8 cellular contexts compared by ENCODE assay signal in genomic region chr10:30682377-30683199, GRCh38. TPM values are rescaled to one million over a fixed set of nuclear protein-coding genes. Genes with fewer than 3 reads are reported as not detected.
DNase-seq lines count a peak whose midpoint lies in the region; ATAC-seq and TF ChIP-seq lines count a peak whose summit lies in the region.
"Not testable (repeated sequence)": the region's sequence is repeated elsewhere in the genome, so short reads cannot be mapped to it uniquely, and the experiment has no call there.
"Had no signal": no experiment of that assay in that cellular context is flagged by ENCODE, and none has a peak within 500 bp of the region (broad histone marks: within the 10 kb centered on the region; RNA-seq: fewer than 3 reads in every experiment).

No MANE protein-coding gene starts in this region.

- peak; percentile 87 for ATAC-seq in activated CD4-positive, CD25-positive, alpha-beta regulatory T cell treated with anti-CD3 and anti-CD28 coated beads, Interleukin-2, amount 50 U/mL, for 24 hours
- ATAC-seq in left lung: peak; percentile 73

- intact Hi-C loops in left lung (cut with DNase I): not testable (repeated sequence)

- H3K36me3 ChIP-seq in left lung: not testable (repeated sequence)

- TF ChIP-seq CTCF in left lung (IDR thresholded peaks at IDR 0.05): not testable (repeated sequence)

- not testable (repeated sequence) for H3K27ac ChIP-seq in left lung

- not testable (repeated sequence) for H3K27me3 ChIP-seq in left lung

- H3K4me1 ChIP-seq in left lung: not testable (repeated sequence)

- DNase-seq in GM04504 (ENCODE audit: low read depth) (peak; percentile 84), NCI-H226 (peak; percentile 73)
- peak; percentile 58 for DNase-seq in activated effector memory CD4-positive, alpha-beta T cell treated with Interleukin-2 at 50 U/mL for 16 hours
- peak; percentile 19 for DNase-seq in effector CD4-positive, alpha-beta T cell
- DNase-seq in left lung: not testable (repeated sequence)
- peak; percentile 51 for DNase-seq in stimulated activated CD4-positive, alpha-beta T cell treated with anti-CD3 and anti-CD28 coated beads, Interleukin-2, amount 100 ng/mL, for 4 hours (ENCODE audit: low read depth)

- not testable (repeated sequence) for H3K4me3 ChIP-seq in left lung

- H3K9me3 ChIP-seq in left lung: not testable (repeated sequence)

RNA-seq across cellular contexts. Expression of gene LYZL2, which starts 53.0 kb away (rescaled TPM):
- not detected for total RNA-seq in left lung
- total RNA-seq: mononuclear cell had no signal
